In genomic region chr11:15485432-15485831, GRCh38 we compare ENCODE assay signal across 39 cellular contexts.
"Had no signal": no experiment of that assay in that cellular context is flagged by ENCODE, and none has a peak within 500 bp of the region (broad histone marks: within the 10 kb centered on the region; RNA-seq: fewer than 3 reads in every experiment).

No MANE protein-coding gene starts in this region.

- H3K27ac ChIP-seq: adrenal gland, ascending aorta, body of pancreas, brain microvascular endothelial cell, breast epithelium, cardiac muscle cell had no signal

- H3K4me1 ChIP-seq: adrenal gland, ascending aorta, body of pancreas, breast epithelium had no signal

- H3K9me3 ChIP-seq: adrenal gland, ascending aorta, body of pancreas, breast epithelium had no signal

- H3K27me3 Mint-ChIP-seq: activated naive CD4-positive, alpha-beta T cell treated with anti-CD3 and anti-CD28 coated beads, Interleukin-2, amount 50 U/mL, for 24 hours; activated naive CD8-positive, alpha-beta T cell treated with anti-CD3 and anti-CD28 coated beads, Interleukin-2, amount 10 ng/mL, durations not matched to agents 7 days and 5 days; activated T-cell treated with anti-CD3 and anti-CD28 coated beads, Interleukin-2, amount 50 U/mL, for 24 hours; central memory CD8-positive, alpha-beta T cell had no signal

- H3K36me3 ChIP-seq: adrenal gland, ascending aorta, brain microvascular endothelial cell, breast epithelium, cardiac muscle cell had no signal

- ATAC-seq: activated naive CD4-positive, alpha-beta T cell treated with anti-CD3 and anti-CD28 coated beads, Interleukin-2, amount 50 U/mL, for 72 hours; activated naive CD8-positive, alpha-beta T cell treated with anti-CD3 and anti-CD28 coated beads, Interleukin-2, amount 50 U/mL, for 24 hours; activated T-cell treated with anti-CD3 and anti-CD28 coated beads, Interleukin-2, amount 50 U/mL, for 4 hours; activated T-cell treated with anti-CD3 and anti-CD28 coated beads, Interleukin-2, amount 50 U/mL, for 72 hours; activated T-helper 17 cell treated with anti-CD3 and anti-CD28 coated beads, Interleukin-2, amount 50 U/mL, for 72 hours; body of pancreas had no signal

- H3K4me3 Mint-ChIP-seq: activated naive CD4-positive, alpha-beta T cell treated with anti-CD3 and anti-CD28 coated beads for 36 hours; activated naive CD4-positive, alpha-beta T cell treated with anti-CD3 and anti-CD28 coated beads, Interleukin-2, amount 10 ng/mL, durations not matched to agents 7 days and 5 days; activated naive CD4-positive, alpha-beta T cell treated with anti-CD3 and anti-CD28 coated beads, Interleukin-2, amount 50 U/mL, for 24 hours; activated naive CD8-positive, alpha-beta T cell; activated naive CD8-positive, alpha-beta T cell treated with anti-CD3 and anti-CD28 coated beads for 36 hours; activated naive CD8-positive, alpha-beta T cell treated with anti-CD3 and anti-CD28 coated beads, Interleukin-2, amount 10 ng/mL, durations not matched to agents 7 days and 5 days; activated naive CD8-positive, alpha-beta T cell treated with anti-CD3 and anti-CD28 coated beads, Interleukin-2, amount 50 U/mL, for 24 hours; activated T-cell treated with anti-CD3 and anti-CD28 coated beads, Interleukin-2, amount 50 U/mL, for 24 hours; activated T-cell treated with anti-CD3 and anti-CD28 coated beads, Interleukin-2, amount 50 U/mL, for 4 hours; activated T-cell treated with anti-CD3 and anti-CD28 coated beads, Interleukin-2, amount 50 U/mL, for 72 hours; activated T-helper 1 cell treated with anti-CD3 and anti-CD28 coated beads, Interleukin-12 subunit alpha, Interleukin-12 subunit beta, Interleukin-2, Interleukin-4 antibody, amounts not matched to agents 30 ng/mL and 10 ng/mL and 1 ng/mL, durations not matched to agents 14 hours and 24 hours and 36 hours; activated T-helper 17 cell treated with anti-CD3 and anti-CD28 coated beads, Interleukin-2, amount 50 U/mL, for 72 hours; brain; central memory CD8-positive, alpha-beta T cell had no signal

- H3K27me3 ChIP-seq: adrenal gland, ascending aorta, body of pancreas, brain microvascular endothelial cell, breast epithelium, cardiac muscle cell had no signal

- H3K4me3 ChIP-seq: adrenal gland, ascending aorta, body of pancreas, breast epithelium, cardiac muscle cell had no signal

- H3K4me1 Mint-ChIP-seq: activated naive CD4-positive, alpha-beta T cell treated with anti-CD3 and anti-CD28 coated beads, Interleukin-2, amount 10 ng/mL, durations not matched to agents 7 days and 5 days; activated naive CD4-positive, alpha-beta T cell treated with anti-CD3 and anti-CD28 coated beads, Interleukin-2, amount 50 U/mL, for 24 hours; activated naive CD8-positive, alpha-beta T cell treated with anti-CD3 and anti-CD28 coated beads for 36 hours; activated naive CD8-positive, alpha-beta T cell treated with anti-CD3 and anti-CD28 coated beads, Interleukin-2, amount 10 ng/mL, durations not matched to agents 7 days and 5 days; activated naive CD8-positive, alpha-beta T cell treated with anti-CD3 and anti-CD28 coated beads, Interleukin-2, amount 50 U/mL, for 24 hours; activated T-helper 17 cell treated with anti-CD3 and anti-CD28 coated beads, Interleukin-2, amount 50 U/mL, for 72 hours; brain; central memory CD8-positive, alpha-beta T cell had no signal

- H3K9me3 Mint-ChIP-seq: activated naive CD4-positive, alpha-beta T cell treated with anti-CD3 and anti-CD28 coated beads, Interleukin-2, amount 10 ng/mL, durations not matched to agents 7 days and 5 days; activated naive CD4-positive, alpha-beta T cell treated with anti-CD3 and anti-CD28 coated beads, Interleukin-2, amount 50 U/mL, for 24 hours; activated naive CD8-positive, alpha-beta T cell treated with anti-CD3 and anti-CD28 coated beads for 36 hours; activated naive CD8-positive, alpha-beta T cell treated with anti-CD3 and anti-CD28 coated beads, Interleukin-2, amount 10 ng/mL, durations not matched to agents 7 days and 5 days; activated T-cell treated with anti-CD3 and anti-CD28 coated beads, Interleukin-2, amount 50 U/mL, for 24 hours; activated T-cell treated with anti-CD3 and anti-CD28 coated beads, Interleukin-2, amount 50 U/mL, for 4 hours; activated T-helper 1 cell treated with anti-CD3 and anti-CD28 coated beads, Interleukin-12 subunit alpha, Interleukin-12 subunit beta, Interleukin-2, Interleukin-4 antibody, amounts not matched to agents 30 ng/mL and 10 ng/mL and 1 ng/mL, durations not matched to agents 14 hours and 24 hours and 36 hours; activated T-helper 17 cell treated with anti-CD3 and anti-CD28 coated beads, Interleukin-2, amount 50 U/mL, for 72 hours; activated T-helper 2 cell treated with anti-CD3 and anti-CD28 coated beads, Interferon-gamma antibody, Interleukin-2, Interleukin-4, amounts not matched to agents 10 μg/mL and 5 μg/mL and 100 μg/mL, durations not matched to agents 14 hours and 24 hours and 36 hours had no signal

- H3K27ac Mint-ChIP-seq: activated naive CD4-positive, alpha-beta T cell treated with anti-CD3 and anti-CD28 coated beads for 36 hours; activated naive CD4-positive, alpha-beta T cell treated with anti-CD3 and anti-CD28 coated beads, Interleukin-2, amount 10 ng/mL, durations not matched to agents 7 days and 5 days; activated naive CD4-positive, alpha-beta T cell treated with anti-CD3 and anti-CD28 coated beads, Interleukin-2, amount 50 U/mL, for 24 hours; activated naive CD4-positive, alpha-beta T cell treated with anti-CD3 and anti-CD28 coated beads, Interleukin-2, amount 50 U/mL, for 72 hours; activated naive CD8-positive, alpha-beta T cell; activated naive CD8-positive, alpha-beta T cell treated with anti-CD3 and anti-CD28 coated beads for 36 hours; activated naive CD8-positive, alpha-beta T cell treated with anti-CD3 and anti-CD28 coated beads, Interleukin-2, amount 10 ng/mL, durations not matched to agents 7 days and 5 days; activated naive CD8-positive, alpha-beta T cell treated with anti-CD3 and anti-CD28 coated beads, Interleukin-2, amount 50 U/mL, for 24 hours; activated T-cell treated with anti-CD3 and anti-CD28 coated beads, Interleukin-2, amount 50 U/mL, for 24 hours; activated T-cell treated with anti-CD3 and anti-CD28 coated beads, Interleukin-2, amount 50 U/mL, for 72 hours; activated T-helper 1 cell treated with anti-CD3 and anti-CD28 coated beads, Interleukin-12 subunit alpha, Interleukin-12 subunit beta, Interleukin-2, Interleukin-4 antibody, amounts not matched to agents 30 ng/mL and 10 ng/mL and 1 ng/mL, durations not matched to agents 14 hours and 24 hours and 36 hours; activated T-helper 17 cell treated with anti-CD3 and anti-CD28 coated beads, Interleukin-2, amount 50 U/mL, for 72 hours; activated T-helper 2 cell treated with anti-CD3 and anti-CD28 coated beads, Interferon-gamma antibody, Interleukin-2, Interleukin-4, amounts not matched to agents 10 μg/mL and 5 μg/mL and 100 μg/mL, durations not matched to agents 14 hours and 24 hours and 36 hours; brain had no signal

- H3K36me3 Mint-ChIP-seq: activated naive CD4-positive, alpha-beta T cell treated with anti-CD3 and anti-CD28 coated beads, Interleukin-2, amount 10 ng/mL, durations not matched to agents 7 days and 5 days; activated naive CD4-positive, alpha-beta T cell treated with anti-CD3 and anti-CD28 coated beads, Interleukin-2, amount 50 U/mL, for 24 hours; activated naive CD4-positive, alpha-beta T cell treated with anti-CD3 and anti-CD28 coated beads, Interleukin-2, amount 50 U/mL, for 72 hours; activated naive CD8-positive, alpha-beta T cell; activated naive CD8-positive, alpha-beta T cell treated with anti-CD3 and anti-CD28 coated beads for 36 hours; activated naive CD8-positive, alpha-beta T cell treated with anti-CD3 and anti-CD28 coated beads, Interleukin-2, amount 10 ng/mL, durations not matched to agents 7 days and 5 days; brain had no signal

- FAIRE-seq: astrocyte, bronchial epithelial cell had no signal

- DNase-seq: activated effector memory CD4-positive, alpha-beta T cell treated with anti-CD3 and anti-CD28 coated beads, Interleukin-2, amount 50 U/mL, for 16 hours; activated effector memory CD4-positive, alpha-beta T cell treated with Interleukin-2 at 50 U/mL for 16 hours; activated gamma-delta T cell; activated gamma-delta T cell treated with Interleukin-2 at 50 U/mL for 16 hours; activated naive CD4-positive, alpha-beta T cell; activated naive CD4-positive, alpha-beta T cell treated with anti-CD3 and anti-CD28 coated beads for 36 hours; activated naive CD4-positive, alpha-beta T cell treated with anti-CD3 and anti-CD28 coated beads, Interleukin-2, amount 10 ng/mL, durations not matched to agents 7 days and 5 days; activated naive CD4-positive, alpha-beta T cell treated with anti-CD3 and anti-CD28 coated beads, Interleukin-2, amount 50 U/mL, for 16 hours; activated naive CD4-positive, alpha-beta T cell treated with Interleukin-2 at 50 U/mL for 16 hours; activated naive CD8-positive, alpha-beta T cell treated with anti-CD3 and anti-CD28 coated beads for 36 hours; activated naive CD8-positive, alpha-beta T cell treated with anti-CD3 and anti-CD28 coated beads, Interleukin-2, amount 10 ng/mL, durations not matched to agents 7 days and 5 days; activated naive CD8-positive, alpha-beta T cell treated with anti-CD3 and anti-CD28 coated beads, Interleukin-2, amount 50 U/mL, for 24 hours; activated T-cell treated with anti-CD3 and anti-CD28 coated beads, Interleukin-2, amount 50 U/mL, for 24 hours; activated T-cell treated with anti-CD3 and anti-CD28 coated beads, Interleukin-2, amount 50 U/mL, for 4 hours; activated T-cell treated with anti-CD3 and anti-CD28 coated beads, Interleukin-2, amount 50 U/mL, for 48 hours; activated T-cell treated with anti-CD3 and anti-CD28 coated beads, Interleukin-2, amount 50 U/mL, for 72 hours; adrenal gland; amniotic stem cell; amygdala; anterior cingulate cortex; aorta; body of pancreas; brain microvascular endothelial cell; caudate nucleus; central memory CD4-positive, alpha-beta T cell; cerebellar nuclear complex had no signal
